30 cellular contexts compared by ENCODE assay signal in genomic region chr9:134846187-134846586, GRCh38. TPM values are rescaled to one million over a fixed set of nuclear protein-coding genes. Genes with fewer than 3 reads are reported as not detected.
"Had no signal": no experiment of that assay in that cellular context is flagged by ENCODE, and none has a peak within 500 bp of the region (broad histone marks: within the 10 kb centered on the region; RNA-seq: fewer than 3 reads in every experiment).

No MANE protein-coding gene starts in this region.

- H3K27ac ChIP-seq: heart right ventricle, hepatocyte, left ventricle myocardium inferior, parathyroid adenoma, psoas muscle, right lobe of liver, tibial nerve, uterus had no signal

- H3K9ac ChIP-seq: parathyroid adenoma had no signal

- H3K4me3 Mint-ChIP-seq: memory B cell; naive thymus-derived CD8-positive, alpha-beta T cell; stimulated activated memory B cell treated with anti-CD40 and anti-IgM and Interleukin-4, amounts not matched to agents 10 μg/mL and 1 μg/mL and 100 μg/mL, for 72 hours; stimulated activated naive CD8-positive, alpha-beta T cell treated with anti-CD3 and anti-CD28 coated beads, Interleukin-15, amount 100 ng/mL, for 72 hours; type B pancreatic cell had no signal

- H3K27me3 ChIP-seq: heart right ventricle, hepatocyte, right lobe of liver, tibial nerve, uterus had no signal

- H3K4me3 ChIP-seq: heart right ventricle, hepatocyte, left ventricle myocardium inferior, mucosa of descending colon, psoas muscle, right lobe of liver, smooth muscle cell, tibial nerve, uterus had no signal

- H3K27ac Mint-ChIP-seq: memory B cell; naive thymus-derived CD8-positive, alpha-beta T cell; stimulated activated memory B cell treated with anti-CD40 and anti-IgM and Interleukin-4, amounts not matched to agents 10 μg/mL and 1 μg/mL and 100 μg/mL, for 72 hours; stimulated activated naive CD8-positive, alpha-beta T cell treated with anti-CD3 and anti-CD28 coated beads, Interleukin-15, amount 100 ng/mL, for 72 hours; type B pancreatic cell had no signal

- H3K9me3 Mint-ChIP-seq: memory B cell; stimulated activated memory B cell treated with anti-CD40 and anti-IgM and Interleukin-4, amounts not matched to agents 10 μg/mL and 1 μg/mL and 100 μg/mL, for 72 hours; stimulated activated naive CD8-positive, alpha-beta T cell treated with anti-CD3 and anti-CD28 coated beads, Interleukin-15, amount 100 ng/mL, for 72 hours; type B pancreatic cell had no signal

- H3K36me3 Mint-ChIP-seq: memory B cell; naive thymus-derived CD8-positive, alpha-beta T cell; stimulated activated memory B cell treated with anti-CD40 and anti-IgM and Interleukin-4, amounts not matched to agents 10 μg/mL and 1 μg/mL and 100 μg/mL, for 72 hours had no signal

- H3K9me3 ChIP-seq: left ventricle myocardium inferior, psoas muscle, right lobe of liver, uterus had no signal

- H3K4me1 Mint-ChIP-seq: memory B cell; stimulated activated memory B cell treated with anti-CD40 and anti-IgM and Interleukin-4, amounts not matched to agents 10 μg/mL and 1 μg/mL and 100 μg/mL, for 72 hours; stimulated activated naive CD8-positive, alpha-beta T cell treated with anti-CD3 and anti-CD28 coated beads, Interleukin-15, amount 100 ng/mL, for 72 hours had no signal

- H3K4me2 ChIP-seq: hepatocyte, smooth muscle cell had no signal

- H2AFZ ChIP-seq: hepatocyte, parathyroid adenoma had no signal

- ATAC-seq: heart right ventricle; mucosa of descending colon; naive thymus-derived CD8-positive, alpha-beta T cell; psoas muscle; right lobe of liver; stimulated activated memory B cell treated with anti-CD40 and anti-IgM and Interleukin-4, amounts not matched to agents 10 μg/mL and 1 μg/mL and 100 μg/mL, for 72 hours; stimulated activated naive CD8-positive, alpha-beta T cell treated with anti-CD3 and anti-CD28 coated beads, Interleukin-15, amount 100 ng/mL, for 72 hours had no signal

- H3K27me3 Mint-ChIP-seq: memory B cell; stimulated activated memory B cell treated with anti-CD40 and anti-IgM and Interleukin-4, amounts not matched to agents 10 μg/mL and 1 μg/mL and 100 μg/mL, for 72 hours; stimulated activated naive CD8-positive, alpha-beta T cell treated with anti-CD3 and anti-CD28 coated beads, Interleukin-15, amount 100 ng/mL, for 72 hours; type B pancreatic cell had no signal

- H3K36me3 ChIP-seq: right lobe of liver, uterus had no signal

- DNase-seq: heart right ventricle; islet precursor cell; left ventricle myocardium inferior; midbrain; nucleus accumbens; psoas muscle; stimulated activated CD4-positive, alpha-beta T cell treated with anti-CD3 and anti-CD28 coated beads, Interleukin-1b, Interleukin-23, amount 100 ng/mL, for 48 hours; stimulated activated CD4-positive, alpha-beta T cell treated with anti-CD3 and anti-CD28 coated beads, Interleukin-2, amount 100 ng/mL, for 48 hours; stimulated activated CD4-positive, alpha-beta T cell treated with anti-CD3 and anti-CD28 coated beads, Interleukin-4, amount 100 ng/mL, for 4 hours; stimulated activated CD8-positive, alpha-beta memory T cell treated with anti-CD3 and anti-CD28 coated beads, Interleukin-4, amount 100 ng/mL, for 48 hours; stimulated activated naive CD4-positive, alpha-beta T cell treated with Interleukin-2 at 50 U/mL for 16 hours; stimulated activated naive CD8-positive, alpha-beta T cell treated with anti-CD3 and anti-CD28 coated beads, Interleukin-15, amount 100 ng/mL, for 72 hours; substantia nigra; uterus had no signal

- H3K4me1 ChIP-seq: parathyroid adenoma, psoas muscle, right lobe of liver, tibial nerve, uterus had no signal

RNA-seq across cellular contexts. Expression of gene FCN2, which starts 34.4 kb away (rescaled TPM):
- total RNA-seq: hepatocyte; kidney epithelial cell; left ventricle myocardium inferior; lung microvascular endothelial cell; mucosa of descending colon; naive thymus-derived CD8-positive, alpha-beta T cell; osteocyte; posterior vena cava; psoas muscle; smooth muscle cell; temporal lobe had no signal
- polyA plus RNA-seq: hepatocyte; naive thymus-derived CD8-positive, alpha-beta T cell; neural cell; smooth muscle cell had no signal
